17 cellular contexts compared by ENCODE assay signal in genomic region chr3:39133822-39134221, GRCh38. TPM values are rescaled to one million over a fixed set of nuclear protein-coding genes. Genes with fewer than 3 reads are reported as not detected.
"Had no signal": no experiment of that assay in that cellular context is flagged by ENCODE, and none has a peak within 500 bp of the region (broad histone marks: within the 10 kb centered on the region; RNA-seq: fewer than 3 reads in every experiment).

No MANE protein-coding gene starts in this region.

- DNase-seq: activated CD4-positive, alpha-beta T cell treated with anti-CD3 and anti-CD28 coated beads for 1 hour; activated CD8-positive, alpha-beta memory T cell treated with anti-CD3 and anti-CD28 coated beads for 24 hours; activated naive CD8-positive, alpha-beta T cell treated with anti-CD3 and anti-CD28 coated beads, Interleukin-2, amount 50 U/mL, for 24 hours; anterior cingulate cortex; cerebellar nuclear complex; effector CD8-positive, alpha-beta T cell; stimulated activated CD8-positive, alpha-beta memory T cell treated with anti-CD3 and anti-CD28 coated beads, Interleukin-4, amount 100 ng/mL, for 48 hours; stimulated activated naive CD4-positive, alpha-beta T cell treated with Interleukin-2 at 50 U/mL for 16 hours; T-helper 2 cell had no signal

- H3K27me3 ChIP-seq: esophagus muscularis mucosa, neutrophil, pancreas, suprapubic skin had no signal

- H3K36me3 ChIP-seq: neutrophil, pancreas had no signal

- H3K9me3 ChIP-seq: esophagus muscularis mucosa, neutrophil, pancreas, suprapubic skin had no signal

- H3K4me3 ChIP-seq: esophagus muscularis mucosa, lung, pancreas, suprapubic skin had no signal

- H3K27ac ChIP-seq: esophagus muscularis mucosa, neutrophil, pancreas, suprapubic skin, VCaP had no signal

- ATAC-seq: activated naive CD8-positive, alpha-beta T cell treated with anti-CD3 and anti-CD28 coated beads, Interleukin-2, amount 50 U/mL, for 24 hours; pancreas had no signal

- H3K4me1 ChIP-seq: pancreas had no signal

RNA-seq across cellular contexts. Expression of gene XIRP1, which starts 58.6 kb away (rescaled TPM):
- total RNA-seq: endothelial cell of umbilical vein, mesothelial cell of epicardium, suprapubic skin had no signal
- polyA plus RNA-seq: endothelial cell of umbilical vein had no signal
